18 cellular contexts compared by ENCODE assay signal in the genomic region with DNA sequence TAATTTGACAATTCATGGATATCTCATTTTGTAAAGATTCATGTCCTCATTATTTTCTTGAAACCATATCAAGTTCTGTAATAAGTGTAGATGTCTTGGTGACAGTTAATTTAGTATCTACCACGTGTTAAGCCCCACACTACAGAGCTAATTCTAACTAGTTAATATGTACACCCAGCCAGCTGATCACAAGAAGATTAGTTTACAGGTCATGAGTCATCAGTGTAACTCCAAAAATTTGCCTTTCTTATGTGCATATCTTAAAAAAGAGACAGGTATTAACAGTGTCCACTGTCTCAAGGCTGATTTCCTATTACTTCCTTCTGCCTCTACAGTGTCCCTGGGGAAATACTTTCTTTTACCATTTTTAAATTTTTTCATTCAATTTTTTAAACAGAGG. TPM values are rescaled to one million over a fixed set of nuclear protein-coding genes. Genes with fewer than 3 reads are reported as not detected.
DNase-seq lines count a peak whose midpoint lies in the region; ATAC-seq and TF ChIP-seq lines count a peak whose summit lies in the region.
"Had no signal": no experiment of that assay in that cellular context is flagged by ENCODE, and none has a peak within 500 bp of the region (broad histone marks: within the 10 kb centered on the region; RNA-seq: fewer than 3 reads in every experiment).

No MANE protein-coding gene starts in this region.

- no peak for ATAC-seq in HG03442 (IDR thresholded peaks at IDR 0.05; ENCODE audit: unreplicated experiment)
- ATAC-seq in GM21367 (IDR thresholded peaks at IDR 0.05; ENCODE audit: unreplicated experiment) = no peak
- ATAC-seq: GM23338, HCT116 had no signal

- H3F3A ChIP-seq in GM23248 (ENCODE audit: insufficient read depth) = no peaks in the 10 kb centered on the region

- DNase-seq in GM23248 = peak; percentile 29
- DNase-seq in epithelial cell of esophagus (ENCODE audit: low read depth) = peak; percentile 43
- DNase-seq in renal cortical epithelial cell (ENCODE audit: low read depth) = peak; percentile 64
- no peak for DNase-seq in retina
- DNase-seq: AML-193; Caco-2; CD4-positive, alpha-beta T cell; DMS153; DMS79; GF-D8; H7; HFFc6 had no signal

- no peaks in the 10 kb centered on the region for H3K9me3 ChIP-seq in GM23248 (ENCODE audit: low read depth)
- H3K9me3 ChIP-seq: Caco-2 had no signal

- H3K4me3 ChIP-seq in GM23248 = no peak overlapping the region
- H3K4me3 ChIP-seq in epithelial cell of esophagus (ENCODE audit: low read length) = no peak overlapping the region
- H3K4me3 ChIP-seq: GM23338 had no signal

- H3K4me1 ChIP-seq in GM23248 (ENCODE audit: insufficient read depth) = no peaks in the 10 kb centered on the region

- no peak overlapping the region for H2AFZ ChIP-seq in GM23248
- H2AFZ ChIP-seq: GM23338 had no signal

- no peaks in the 10 kb centered on the region for H3K36me3 ChIP-seq in GM23248 (ENCODE audit: low read depth)

- TF ChIP-seq CTCF in epithelial cell of esophagus (IDR thresholded peaks at IDR 0.05; ENCODE audit: insufficient read depth, low read depth, low read length, missing control alignments) = no peak

- H3K4me2 ChIP-seq in GM23248 (ENCODE audit: unreplicated experiment) = no peak overlapping the region
- H3K4me2 ChIP-seq: GM23338, KMS-11 had no signal

- no peak overlapping the region for H3K27ac ChIP-seq in GM23248
- H3K27ac ChIP-seq: C4-2B, KMS-11 had no signal

- no peaks in the 10 kb centered on the region for H4K20me1 ChIP-seq in GM23248 (ENCODE audit: insufficient read depth)

- H3K9ac ChIP-seq in GM23248 = no peak overlapping the region
- H3K9ac ChIP-seq: KMS-11 had no signal

- in situ Hi-C loops in GM23248 (cut with MboI) = no loop called here

- 67 to 73% methylated on average over 1 of the region's 1 CpG for WGBS in GM23248 (ENCODE audit: low coverage in 1 of 2, low lambda C conversion rate in 2 of 2, missing lambda C conversion rate in 2 of 2), 2 experiments

- H3K79me2 ChIP-seq in GM23248 (ENCODE audit: insufficient read depth) = no peaks in the 10 kb centered on the region

- H3K9me2 ChIP-seq in GM23248 (ENCODE audit: insufficient read depth) = no peaks in the 10 kb centered on the region

- 0 out of 2 replicates have a peak, but pooled peaks cover 5% of the 10 kb centered on the region for H3K27me3 ChIP-seq in GM23248 (replicated peaks; ENCODE audit: insufficient read depth)

RNA-seq across cellular contexts. Expression of gene YBX3, which starts 13.3 kb away (rescaled TPM):
- 75.6 and 108 TPM in 2 replicates for total RNA-seq in GM23248 (2014; rRNA removed; shearing (Covaris generic))
- polyA plus RNA-seq in GM23248 (2016; fragmentation: Nextera tagmentation; extraction: Ambion mirVana) = 215 and 216 TPM in 2 replicates
- 67.6 and 163 TPM in 2 replicates for total RNA-seq in renal cortical epithelial cell
